ENCODE assay signal across 1 cellular context in the genomic region with DNA sequence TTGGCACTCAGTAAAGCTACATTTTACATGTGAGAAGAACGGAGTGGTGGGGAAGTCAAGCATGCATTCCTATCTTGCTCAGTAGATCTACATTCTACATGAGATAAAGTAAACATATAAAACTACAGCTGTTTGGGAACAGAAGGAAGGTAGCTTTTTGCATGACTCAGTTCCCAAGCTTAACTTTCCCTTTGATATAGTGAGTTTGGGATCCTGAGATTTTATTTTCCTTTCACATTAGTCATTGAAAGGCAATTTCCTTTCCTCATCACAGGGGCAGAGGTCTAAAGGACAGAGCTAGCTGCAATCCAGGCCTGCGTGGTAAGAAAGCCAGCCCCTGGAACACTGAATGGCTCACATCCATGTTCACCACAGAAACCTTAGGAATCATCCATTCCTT.
A peak's percentile ranks its signal among the peaks of the same experiment; 100 is the strongest.
TF ChIP-seq lines count a peak whose summit lies in the region.

No MANE protein-coding gene starts in this region.

TF ChIP-seq in SK-N-SH, 30 proteins besides CTCF, POLR2A, EP300 and RAD21:
- TF ChIP-seq NFIC (IDR thresholded peaks at IDR 0.05; ENCODE audit: borderline replicate concordance) (peak; percentile 40; the same call in 1 of the 2 replicates), GABPA (IDR thresholded peaks at IDR 0.05; ENCODE audit: low read depth) (no peak), FOXJ3 (CRISPR knock-in tag; IDR thresholded peaks at IDR 0.05) (no peak), FOSL2 (IDR thresholded peaks at IDR 0.05; ENCODE audit: borderline replicate concordance, low read depth) (peak; percentile 73), MEF2A (IDR thresholded peaks at IDR 0.05; ENCODE audit: borderline replicate concordance, low read depth) (no peak), CHD2 (IDR thresholded peaks at IDR 0.05; ENCODE audit: low read length, partially characterized antibody) (no peak), SIN3A (IDR thresholded peaks at IDR 0.05; ENCODE audit: borderline replicate concordance, low read depth, low read length) (no peak), TEAD4 (IDR thresholded peaks at IDR 0.05; ENCODE audit: borderline replicate concordance, insufficient read depth) (no peak), NRF1 (IDR thresholded peaks at IDR 0.05; ENCODE audit: low read depth, low read length) (no peak), RFX5 (IDR thresholded peaks at IDR 0.05; ENCODE audit: low read length) (no peak), GATA2 (CRISPR knock-in tag; IDR thresholded peaks at IDR 0.05) (no peak), FOXM1 (IDR thresholded peaks at IDR 0.05; ENCODE audit: low read depth) (no peak), TAF1 (IDR thresholded peaks at IDR 0.05; ENCODE audit: borderline replicate concordance, low read depth, low read length) (no peak), ELF1 (IDR thresholded peaks at IDR 0.05) (no peak), MXI1 (IDR thresholded peaks at IDR 0.05; ENCODE audit: low read depth, low read length) (no peak), EZH2phosphoT487 (IDR thresholded peaks at IDR 0.05; ENCODE audit: borderline replicate concordance, low read depth) (no peak), TCF12 (IDR thresholded peaks at IDR 0.05) (peak; percentile 74), JUND (IDR thresholded peaks at IDR 0.05) (peak; percentile 70), YY1 (IDR thresholded peaks at IDR 0.05; ENCODE audit: low read depth) (no peak), SMC3 (IDR thresholded peaks at IDR 0.05; ENCODE audit: low read depth, low read length) (no peak), RCOR1 (IDR thresholded peaks at IDR 0.05; ENCODE audit: low read length) (no peak), POLR2AphosphoS5 (IDR thresholded peaks at IDR 0.05; ENCODE audit: low read depth, low read length) (no peak), RXRA (IDR thresholded peaks at IDR 0.05; ENCODE audit: borderline replicate concordance, low read depth) (peak; percentile 66; the same call in 1 of the 2 replicates)
- TF ChIP-seq, protein P1, sequence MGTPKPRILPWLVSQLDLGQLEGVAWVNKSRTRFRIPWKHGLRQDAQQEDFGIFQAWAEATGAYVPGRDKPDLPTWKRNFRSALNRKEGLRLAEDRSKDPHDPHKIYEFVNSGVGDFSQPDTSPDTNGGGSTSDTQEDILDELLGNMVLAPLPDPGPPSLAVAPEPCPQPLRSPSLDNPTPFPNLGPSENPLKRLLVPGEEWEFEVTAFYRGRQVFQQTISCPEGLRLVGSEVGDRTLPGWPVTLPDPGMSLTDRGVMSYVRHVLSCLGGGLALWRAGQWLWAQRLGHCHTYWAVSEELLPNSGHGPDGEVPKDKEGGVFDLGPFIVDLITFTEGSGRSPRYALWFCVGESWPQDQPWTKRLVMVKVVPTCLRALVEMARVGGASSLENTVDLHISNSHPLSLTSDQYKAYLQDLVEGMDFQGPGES (IDR thresholded peaks at IDR 0.05; ENCODE audit: low read depth, low read length) = no peak
- TF ChIP-seq, protein P2, sequence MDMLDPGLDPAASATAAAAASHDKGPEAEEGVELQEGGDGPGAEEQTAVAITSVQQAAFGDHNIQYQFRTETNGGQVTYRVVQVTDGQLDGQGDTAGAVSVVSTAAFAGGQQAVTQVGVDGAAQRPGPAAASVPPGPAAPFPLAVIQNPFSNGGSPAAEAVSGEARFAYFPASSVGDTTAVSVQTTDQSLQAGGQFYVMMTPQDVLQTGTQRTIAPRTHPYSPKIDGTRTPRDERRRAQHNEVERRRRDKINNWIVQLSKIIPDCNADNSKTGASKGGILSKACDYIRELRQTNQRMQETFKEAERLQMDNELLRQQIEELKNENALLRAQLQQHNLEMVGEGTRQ (IDR thresholded peaks at IDR 0.05; ENCODE audit: borderline replicate concordance, low read depth, low read length) = no peak
- TF ChIP-seq, protein P3, sequence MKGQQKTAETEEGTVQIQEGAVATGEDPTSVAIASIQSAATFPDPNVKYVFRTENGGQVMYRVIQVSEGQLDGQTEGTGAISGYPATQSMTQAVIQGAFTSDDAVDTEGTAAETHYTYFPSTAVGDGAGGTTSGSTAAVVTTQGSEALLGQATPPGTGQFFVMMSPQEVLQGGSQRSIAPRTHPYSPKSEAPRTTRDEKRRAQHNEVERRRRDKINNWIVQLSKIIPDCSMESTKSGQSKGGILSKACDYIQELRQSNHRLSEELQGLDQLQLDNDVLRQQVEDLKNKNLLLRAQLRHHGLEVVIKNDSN (IDR thresholded peaks at IDR 0.05; ENCODE audit: borderline replicate concordance, low read depth) = no peak
- TF ChIP-seq, protein P4, sequence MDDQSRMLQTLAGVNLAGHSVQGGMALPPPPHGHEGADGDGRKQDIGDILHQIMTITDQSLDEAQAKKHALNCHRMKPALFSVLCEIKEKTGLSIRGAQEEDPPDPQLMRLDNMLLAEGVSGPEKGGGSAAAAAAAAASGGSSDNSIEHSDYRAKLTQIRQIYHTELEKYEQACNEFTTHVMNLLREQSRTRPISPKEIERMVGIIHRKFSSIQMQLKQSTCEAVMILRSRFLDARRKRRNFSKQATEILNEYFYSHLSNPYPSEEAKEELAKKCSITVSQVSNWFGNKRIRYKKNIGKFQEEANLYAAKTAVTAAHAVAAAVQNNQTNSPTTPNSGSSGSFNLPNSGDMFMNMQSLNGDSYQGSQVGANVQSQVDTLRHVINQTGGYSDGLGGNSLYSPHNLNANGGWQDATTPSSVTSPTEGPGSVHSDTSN (IDR thresholded peaks at IDR 0.05) = peak; percentile 53; the same call in 1 of the 2 replicates
- TF ChIP-seq, protein P5, sequence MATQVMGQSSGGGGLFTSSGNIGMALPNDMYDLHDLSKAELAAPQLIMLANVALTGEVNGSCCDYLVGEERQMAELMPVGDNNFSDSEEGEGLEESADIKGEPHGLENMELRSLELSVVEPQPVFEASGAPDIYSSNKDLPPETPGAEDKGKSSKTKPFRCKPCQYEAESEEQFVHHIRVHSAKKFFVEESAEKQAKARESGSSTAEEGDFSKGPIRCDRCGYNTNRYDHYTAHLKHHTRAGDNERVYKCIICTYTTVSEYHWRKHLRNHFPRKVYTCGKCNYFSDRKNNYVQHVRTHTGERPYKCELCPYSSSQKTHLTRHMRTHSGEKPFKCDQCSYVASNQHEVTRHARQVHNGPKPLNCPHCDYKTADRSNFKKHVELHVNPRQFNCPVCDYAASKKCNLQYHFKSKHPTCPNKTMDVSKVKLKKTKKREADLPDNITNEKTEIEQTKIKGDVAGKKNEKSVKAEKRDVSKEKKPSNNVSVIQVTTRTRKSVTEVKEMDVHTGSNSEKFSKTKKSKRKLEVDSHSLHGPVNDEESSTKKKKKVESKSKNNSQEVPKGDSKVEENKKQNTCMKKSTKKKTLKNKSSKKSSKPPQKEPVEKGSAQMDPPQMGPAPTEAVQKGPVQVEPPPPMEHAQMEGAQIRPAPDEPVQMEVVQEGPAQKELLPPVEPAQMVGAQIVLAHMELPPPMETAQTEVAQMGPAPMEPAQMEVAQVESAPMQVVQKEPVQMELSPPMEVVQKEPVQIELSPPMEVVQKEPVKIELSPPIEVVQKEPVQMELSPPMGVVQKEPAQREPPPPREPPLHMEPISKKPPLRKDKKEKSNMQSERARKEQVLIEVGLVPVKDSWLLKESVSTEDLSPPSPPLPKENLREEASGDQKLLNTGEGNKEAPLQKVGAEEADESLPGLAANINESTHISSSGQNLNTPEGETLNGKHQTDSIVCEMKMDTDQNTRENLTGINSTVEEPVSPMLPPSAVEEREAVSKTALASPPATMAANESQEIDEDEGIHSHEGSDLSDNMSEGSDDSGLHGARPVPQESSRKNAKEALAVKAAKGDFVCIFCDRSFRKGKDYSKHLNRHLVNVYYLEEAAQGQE (IDR thresholded peaks at IDR 0.05; ENCODE audit: low read depth, low read length) = no peak
- TF ChIP-seq, protein P6, sequence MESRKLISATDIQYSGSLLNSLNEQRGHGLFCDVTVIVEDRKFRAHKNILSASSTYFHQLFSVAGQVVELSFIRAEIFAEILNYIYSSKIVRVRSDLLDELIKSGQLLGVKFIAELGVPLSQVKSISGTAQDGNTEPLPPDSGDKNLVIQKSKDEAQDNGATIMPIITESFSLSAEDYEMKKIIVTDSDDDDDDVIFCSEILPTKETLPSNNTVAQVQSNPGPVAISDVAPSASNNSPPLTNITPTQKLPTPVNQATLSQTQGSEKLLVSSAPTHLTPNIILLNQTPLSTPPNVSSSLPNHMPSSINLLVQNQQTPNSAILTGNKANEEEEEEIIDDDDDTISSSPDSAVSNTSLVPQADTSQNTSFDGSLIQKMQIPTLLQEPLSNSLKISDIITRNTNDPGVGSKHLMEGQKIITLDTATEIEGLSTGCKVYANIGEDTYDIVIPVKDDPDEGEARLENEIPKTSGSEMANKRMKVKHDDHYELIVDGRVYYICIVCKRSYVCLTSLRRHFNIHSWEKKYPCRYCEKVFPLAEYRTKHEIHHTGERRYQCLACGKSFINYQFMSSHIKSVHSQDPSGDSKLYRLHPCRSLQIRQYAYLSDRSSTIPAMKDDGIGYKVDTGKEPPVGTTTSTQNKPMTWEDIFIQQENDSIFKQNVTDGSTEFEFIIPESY (IDR thresholded peaks at IDR 0.05; ENCODE audit: borderline replicate concordance, low read depth) = peak; percentile 27; the same call in 1 of the 2 replicates
- TF ChIP-seq, protein P7, sequence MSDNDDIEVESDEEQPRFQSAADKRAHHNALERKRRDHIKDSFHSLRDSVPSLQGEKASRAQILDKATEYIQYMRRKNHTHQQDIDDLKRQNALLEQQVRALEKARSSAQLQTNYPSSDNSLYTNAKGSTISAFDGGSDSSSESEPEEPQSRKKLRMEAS (IDR thresholded peaks at IDR 0.05; ENCODE audit: low read depth) = peak; percentile 47; the same call in 1 of the 2 replicates
